13 cellular contexts compared by ENCODE assay signal in the genomic region with DNA sequence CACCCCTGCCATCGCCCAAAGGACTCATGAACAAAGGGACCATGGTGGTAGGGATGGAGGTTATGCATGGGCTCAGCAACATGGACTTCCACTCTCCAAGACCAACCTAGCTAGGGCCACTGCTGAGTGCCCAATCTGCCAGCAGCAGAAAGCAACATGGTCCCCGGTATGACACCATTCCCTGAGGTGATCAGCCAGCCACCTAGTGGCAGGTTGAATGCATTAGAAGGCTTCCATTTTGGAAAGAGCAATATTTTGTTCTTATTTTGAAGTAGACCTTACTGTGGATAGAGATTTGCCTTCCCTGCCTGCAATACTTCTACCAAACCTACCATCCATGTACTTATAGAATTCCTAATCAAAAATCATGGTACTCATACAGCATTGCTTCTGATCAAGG.
DNase-seq lines count a peak whose midpoint lies in the region; ATAC-seq and TF ChIP-seq lines count a peak whose summit lies in the region.
"Had no signal": no experiment of that assay in that cellular context is flagged by ENCODE, and none has a peak within 500 bp of the region (broad histone marks: within the 10 kb centered on the region; RNA-seq: fewer than 3 reads in every experiment).

No MANE protein-coding gene starts in this region.

- H3K4me3 Mint-ChIP-seq in activated CD8-positive, alpha-beta T cell treated with anti-CD3 and anti-CD28 coated beads for 36 hours, result no peak overlapping the region
- H3K4me3 Mint-ChIP-seq in activated CD8-positive, alpha-beta T cell treated with anti-CD3 and anti-CD28 coated beads, Interleukin-2, amount 10 ng/mL, durations not matched to agents 7 days and 5 days, result no peak overlapping the region

- H3K27me3 Mint-ChIP-seq in activated CD8-positive, alpha-beta T cell treated with anti-CD3 and anti-CD28 coated beads for 36 hours, result peaks cover 5% of the 10 kb centered on the region
- H3K27me3 Mint-ChIP-seq in activated CD8-positive, alpha-beta T cell treated with anti-CD3 and anti-CD28 coated beads, Interleukin-2, amount 10 ng/mL, durations not matched to agents 7 days and 5 days (ENCODE audit: low read depth), result peaks cover 5% of the 10 kb centered on the region

- intact Hi-C loops in activated CD8-positive, alpha-beta T cell treated with anti-CD3 and anti-CD28 coated beads for 36 hours (cut with micrococcal nuclease), result no loop called here

- DNase-seq in activated CD8-positive, alpha-beta T cell treated with anti-CD3 and anti-CD28 coated beads for 36 hours, result peak; percentile 7
- no peak for DNase-seq in activated CD8-positive, alpha-beta T cell treated with anti-CD3 and anti-CD28 coated beads, Interleukin-2, amount 10 ng/mL, durations not matched to agents 7 days and 5 days
- DNase-seq in SW480 (ENCODE audit: low spot score), result peak; percentile 3
- no peak for DNase-seq in retinal pigment epithelial cell (ENCODE audit: low read depth)
- DNase-seq in cortex of kidney (lab: John Stamatoyannopoulos, UW), result no peak
- DNase-seq in stimulated activated naive CD8-positive, alpha-beta T cell treated with anti-CD3 and anti-CD28 coated beads, Interleukin-15, Interleukin-2, amounts not matched to agents 100 U/mL and 50 U/mL, for 24 hours, result no peak
- DNase-seq: activated CD4-positive, alpha-beta T cell treated with anti-CD3 and anti-CD28 coated beads, Interleukin-2, amount 50 U/mL, for 48 hours; activated naive CD4-positive, alpha-beta T cell; AML-193; kidney glomerular epithelial cell; upper lobe of right lung had no signal

- no peak overlapping the region for H3K27ac Mint-ChIP-seq in activated CD8-positive, alpha-beta T cell treated with anti-CD3 and anti-CD28 coated beads for 36 hours
- no peak overlapping the region for H3K27ac Mint-ChIP-seq in activated CD8-positive, alpha-beta T cell treated with anti-CD3 and anti-CD28 coated beads, Interleukin-2, amount 10 ng/mL, durations not matched to agents 7 days and 5 days

- no peak for TF ChIP-seq CTCF in activated CD8-positive, alpha-beta T cell treated with anti-CD3 and anti-CD28 coated beads for 36 hours (IDR thresholded peaks at IDR 0.05)
- TF ChIP-seq CTCF in retinal pigment epithelial cell (conservative IDR thresholded peaks at IDR 0.05; ENCODE audit: low read depth, low read length), result peak; percentile 22

- POLR2A ChIA-PET in activated CD8-positive, alpha-beta T cell treated with anti-CD3 and anti-CD28 coated beads for 36 hours (lab: Charles Lee), result no interaction called here
- POLR2A ChIA-PET in activated CD8-positive, alpha-beta T cell treated with anti-CD3 and anti-CD28 coated beads, Interleukin-2, amount 10 ng/mL, durations not matched to agents 7 days and 5 days (lab: Charles Lee), result interaction anchor here (0.6 kb wide), 1 partner anchor 666 kb away, joined by 3 read pairs; no protein-coding TSS in a partner anchor

- H3K4me1 Mint-ChIP-seq in activated CD8-positive, alpha-beta T cell treated with anti-CD3 and anti-CD28 coated beads for 36 hours (ENCODE audit: low read depth), result no peaks in the 10 kb centered on the region
- no peaks in the 10 kb centered on the region for H3K4me1 Mint-ChIP-seq in activated CD8-positive, alpha-beta T cell treated with anti-CD3 and anti-CD28 coated beads, Interleukin-2, amount 10 ng/mL, durations not matched to agents 7 days and 5 days (ENCODE audit: low read depth)

- ATAC-seq in activated CD8-positive, alpha-beta T cell treated with anti-CD3 and anti-CD28 coated beads for 36 hours, result no peak
- ATAC-seq in activated CD8-positive, alpha-beta T cell treated with anti-CD3 and anti-CD28 coated beads, Interleukin-2, amount 10 ng/mL, durations not matched to agents 7 days and 5 days, result no peak
- ATAC-seq in HG02885 (IDR thresholded peaks at IDR 0.05; ENCODE audit: poor library complexity, unreplicated experiment) (peak; percentile 51), HG02884 (IDR thresholded peaks at IDR 0.05; ENCODE audit: unreplicated experiment) (no peak)
- ATAC-seq in stimulated activated naive CD8-positive, alpha-beta T cell treated with anti-CD3 and anti-CD28 coated beads, Interleukin-15, Interleukin-2, amounts not matched to agents 100 U/mL and 50 U/mL, for 24 hours, result no peak
- ATAC-seq: upper lobe of right lung had no signal

- no peaks in the 10 kb centered on the region for H3K9me3 Mint-ChIP-seq in activated CD8-positive, alpha-beta T cell treated with anti-CD3 and anti-CD28 coated beads for 36 hours
- no peaks in the 10 kb centered on the region for H3K9me3 Mint-ChIP-seq in activated CD8-positive, alpha-beta T cell treated with anti-CD3 and anti-CD28 coated beads, Interleukin-2, amount 10 ng/mL, durations not matched to agents 7 days and 5 days (ENCODE audit: insufficient read depth)

- CTCF ChIA-PET in activated CD8-positive, alpha-beta T cell treated with anti-CD3 and anti-CD28 coated beads for 36 hours (lab: Charles Lee), result interaction anchor here (1.0 to 1.5 kb wide), 2 partner anchors 9 to 26 kb away, joined by 3 to 4 read pairs; no protein-coding TSS in a partner anchor
- CTCF ChIA-PET in activated CD8-positive, alpha-beta T cell treated with anti-CD3 and anti-CD28 coated beads, Interleukin-2, amount 10 ng/mL, durations not matched to agents 7 days and 5 days (lab: Charles Lee), result no interaction called here

- H3K4me3 ChIP-seq in retinal pigment epithelial cell (ENCODE audit: low read length), result no peak overlapping the region
- H3K4me3 ChIP-seq: upper lobe of right lung had no signal

- H3K36me3 Mint-ChIP-seq in activated CD8-positive, alpha-beta T cell treated with anti-CD3 and anti-CD28 coated beads for 36 hours (ENCODE audit: low read depth), result no peaks in the 10 kb centered on the region
- H3K36me3 Mint-ChIP-seq in activated CD8-positive, alpha-beta T cell treated with anti-CD3 and anti-CD28 coated beads, Interleukin-2, amount 10 ng/mL, durations not matched to agents 7 days and 5 days (ENCODE audit: low read depth), result no peaks in the 10 kb centered on the region

Comparison
In these comparisons a context has a peak if more than half of its experiments do, and no peak if none do; other contexts are left out.
1. DNase-seq: peak in activated CD8-positive, alpha-beta T cell treated with anti-CD3 and anti-CD28 coated beads for 36 hours (single experiment) and SW480 (single experiment); none in activated CD8-positive, alpha-beta T cell treated with anti-CD3 and anti-CD28 coated beads, Interleukin-2, amount 10 ng/mL, durations not matched to agents 7 days and 5 days (single experiment), retinal pigment epithelial cell (single experiment), cortex of kidney (single experiment) and stimulated activated naive CD8-positive, alpha-beta T cell treated with anti-CD3 and anti-CD28 coated beads, Interleukin-15, Interleukin-2, amounts not matched to agents 100 U/mL and 50 U/mL, for 24 hours (single experiment).